In genomic region chr15:30929064-30929669, GRCh38 we compare ENCODE assay signal across 18 cellular contexts. TPM values are rescaled to one million over a fixed set of nuclear protein-coding genes. Genes with fewer than 3 reads are reported as not detected.
DNase-seq lines count a peak whose midpoint lies in the region; ATAC-seq and TF ChIP-seq lines count a peak whose summit lies in the region.
"Had no signal": no experiment of that assay in that cellular context is flagged by ENCODE, and none has a peak within 500 bp of the region (broad histone marks: within the 10 kb centered on the region; RNA-seq: fewer than 3 reads in every experiment).

No MANE protein-coding gene starts in this region.

- no peaks in the 10 kb centered on the region for H3K9me2 ChIP-seq in GM23248 (ENCODE audit: insufficient read depth)

- H3K4me1 Mint-ChIP-seq in glutamatergic neuron (ENCODE audit: low read depth, unreplicated experiment), result peaks cover 26% of the 10 kb centered on the region

- H3K4me2 ChIP-seq in BLaER1 (peak overlapping the region; percentile 86), GM23248 (ENCODE audit: unreplicated experiment) (no peak overlapping the region)

- H3K36me3 ChIP-seq in BLaER1 (peaks cover 36% of the 10 kb centered on the region), GM23248 (ENCODE audit: low read depth) (peaks cover 5% of the 10 kb centered on the region; the same call in 1 of the 2 replicates)

- peaks cover 5% of the 10 kb centered on the region for H3K9me3 Mint-ChIP-seq in glutamatergic neuron (ENCODE audit: unreplicated experiment)
- H3K9me3 Mint-ChIP-seq: activated CD4-positive, alpha-beta memory T cell treated with anti-CD3 and anti-CD28 coated beads for 36 hours; activated T-helper 2 cell treated with anti-CD3 and anti-CD28 coated beads, Interferon-gamma antibody, Interleukin-2, Interleukin-4, amounts not matched to agents 10 μg/mL and 5 μg/mL and 100 μg/mL, durations not matched to agents 14 hours and 24 hours and 36 hours had no signal

- H3K9ac ChIP-seq in BLaER1 (no peak overlapping the region), GM23248 (no peak overlapping the region)

- no peaks in the 10 kb centered on the region for H3K9me3 ChIP-seq in BLaER1
- no peaks in the 10 kb centered on the region for H3K9me3 ChIP-seq in GM23248 (ENCODE audit: low read depth)
- H3K9me3 ChIP-seq: heart right ventricle, upper lobe of right lung had no signal

- no peaks in the 10 kb centered on the region for H4K20me1 ChIP-seq in BLaER1
- H4K20me1 ChIP-seq in GM23248 (ENCODE audit: insufficient read depth), result no peaks in the 10 kb centered on the region

- TF ChIP-seq CTCF in glutamatergic neuron (IDR thresholded peaks at IDR 0.05; ENCODE audit: partially characterized antibody, unreplicated experiment), result no peak

- peak; percentile 30 for DNase-seq in GM23248
- peak; percentile 42 for DNase-seq in NCI-H510A treated with DMSO at 0.1 percent for 48 hours (lab: John Stamatoyannopoulos, UW)
- peak; percentile 81 for DNase-seq in glutamatergic neuron
- DNase-seq in CD1c-positive myeloid dendritic cell (ENCODE audit: extremely low spot score), result no peak
- DNase-seq: activated CD4-positive, alpha-beta memory T cell treated with anti-CD3 and anti-CD28 coated beads for 36 hours; amniotic stem cell; heart right ventricle; kidney; NCI-H1930; stimulated activated CD4-positive, alpha-beta T cell treated with anti-CD3 and anti-CD28 coated beads, Interleukin-4, amount 100 ng/mL, for 4 hours; upper lobe of right lung had no signal

- 0 out of 2 replicates have a peak, but pooled peaks cover 6% of the 10 kb centered on the region for H3F3A ChIP-seq in GM23248 (ENCODE audit: insufficient read depth)

- in situ Hi-C loops in GM23248 (cut with MboI), result no loop called here

- peak overlapping the region; percentile 91 for H3K27ac Mint-ChIP-seq in glutamatergic neuron (ENCODE audit: unreplicated experiment)
- H3K27ac Mint-ChIP-seq: activated CD4-positive, alpha-beta memory T cell treated with anti-CD3 and anti-CD28 coated beads for 36 hours; activated T-helper 2 cell treated with anti-CD3 and anti-CD28 coated beads, Interferon-gamma antibody, Interleukin-2, Interleukin-4, amounts not matched to agents 10 μg/mL and 5 μg/mL and 100 μg/mL, durations not matched to agents 14 hours and 24 hours and 36 hours; B cell had no signal

- peak overlapping the region; percentile 16 for H3K4me3 Mint-ChIP-seq in glutamatergic neuron (ENCODE audit: unreplicated experiment)
- H3K4me3 Mint-ChIP-seq: activated CD4-positive, alpha-beta memory T cell treated with anti-CD3 and anti-CD28 coated beads for 36 hours; B cell had no signal

- H2AFZ ChIP-seq in GM23248, result no peak overlapping the region

- ATAC-seq in HG03460 (IDR thresholded peaks at IDR 0.05; ENCODE audit: unreplicated experiment) (no peak), HG03159 (IDR thresholded peaks at IDR 0.05; ENCODE audit: unreplicated experiment) (no peak), GM21381 (IDR thresholded peaks at IDR 0.05; ENCODE audit: unreplicated experiment) (no peak)
- ATAC-seq: heart right ventricle, upper lobe of right lung had no signal

- H3K27me3 ChIP-seq in BLaER1 (no peaks in the 10 kb centered on the region), GM23248 (replicated peaks; ENCODE audit: insufficient read depth) (no peaks in the 10 kb centered on the region)
- H3K27me3 ChIP-seq: heart right ventricle, upper lobe of right lung had no signal

- H3K4me3 ChIP-seq in BLaER1, result no peak overlapping the region
- H3K4me3 ChIP-seq in GM23248, result no peak overlapping the region
- H3K4me3 ChIP-seq: heart right ventricle, SK-N-MC, upper lobe of right lung had no signal

- no peaks in the 10 kb centered on the region for H3K79me2 ChIP-seq in GM23248 (ENCODE audit: insufficient read depth)

- no peak overlapping the region for H3K27ac ChIP-seq in BLaER1
- H3K27ac ChIP-seq in GM23248, result no peak overlapping the region
- H3K27ac ChIP-seq: heart right ventricle, SK-N-MC, upper lobe of right lung had no signal

- H3K27me3 Mint-ChIP-seq in glutamatergic neuron (ENCODE audit: unreplicated experiment), result peaks cover 8% of the 10 kb centered on the region
- H3K27me3 Mint-ChIP-seq: activated CD4-positive, alpha-beta memory T cell treated with anti-CD3 and anti-CD28 coated beads for 36 hours; B cell had no signal

- WGBS in GM23248 (ENCODE audit: low coverage in 1 of 2, low lambda C conversion rate in 2 of 2, missing lambda C conversion rate in 2 of 2), 2 experiments, result 68 to 71% methylated on average over 10 of the region's 10 CpGs

- H3K4me1 ChIP-seq in BLaER1, result peaks cover 69% of the 10 kb centered on the region
- H3K4me1 ChIP-seq in GM23248 (ENCODE audit: insufficient read depth), result 0 out of 2 replicates have a peak, but pooled peaks cover 6% of the 10 kb centered on the region
- H3K4me1 ChIP-seq: upper lobe of right lung had no signal

- H3K36me3 Mint-ChIP-seq in glutamatergic neuron (ENCODE audit: unreplicated experiment), result no peaks in the 10 kb centered on the region

RNA-seq across cellular contexts. Expression of gene FAN1, which starts 25.5 kb away (rescaled TPM):
- total RNA-seq in GM23248 (2014; rRNA removed; shearing (Covaris generic)), result 17.2 and 21.9 TPM in 2 replicates
- 12.5 and 14.6 TPM in 2 replicates for polyA plus RNA-seq in GM23248 (2016; fragmentation: Nextera tagmentation; extraction: Ambion mirVana)
- total RNA-seq in glutamatergic neuron (ENCODE audit: unreplicated experiment), result 22.9 TPM
